In the genomic region with DNA sequence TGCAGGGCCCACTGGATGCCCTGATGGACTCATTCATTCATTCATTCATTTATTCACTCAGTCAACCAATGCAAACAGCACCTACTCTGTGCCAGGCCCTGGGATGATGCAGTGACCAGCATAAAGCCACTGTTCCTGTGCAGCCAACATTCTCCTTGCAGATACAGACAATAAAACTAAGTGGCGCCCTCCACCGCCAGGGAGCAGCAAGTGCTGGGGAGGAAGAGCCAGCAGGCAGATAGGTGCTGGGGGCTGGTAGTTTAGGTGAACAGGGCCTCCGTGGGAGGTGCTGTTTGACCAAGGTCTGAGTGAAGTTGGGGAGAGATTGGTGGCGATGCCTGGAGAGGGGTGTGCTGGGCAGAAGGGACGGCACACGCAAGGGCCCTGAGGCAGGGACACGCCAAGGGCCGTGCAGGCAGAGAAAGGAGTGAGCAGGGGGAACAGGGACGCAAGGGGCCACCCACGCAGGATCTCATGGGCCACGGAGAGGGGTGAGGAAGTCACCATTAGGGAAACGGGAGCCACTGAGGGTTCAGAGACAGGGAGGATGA, we compare ENCODE assay signal across 28 cellular contexts.
DNase-seq lines count a peak whose midpoint lies in the region; ATAC-seq and TF ChIP-seq lines count a peak whose summit lies in the region.
"Had no signal": no experiment of that assay in that cellular context is flagged by ENCODE, and none has a peak within 500 bp of the region (broad histone marks: within the 10 kb centered on the region; RNA-seq: fewer than 3 reads in every experiment).

No MANE protein-coding gene starts in this region.

- no peaks in the 10 kb centered on the region for H3K36me3 ChIP-seq in Caco-2 (ENCODE audit: control insufficient read depth, insufficient read depth, low read length)
- H3K36me3 ChIP-seq: left ventricle myocardium inferior, Peyer's patch, right atrium auricular region, upper lobe of right lung had no signal

- H3K27me3 Mint-ChIP-seq in HFFc6 (ENCODE audit: insufficient read depth) = peaks cover 21% of the 10 kb centered on the region
- H3K27me3 Mint-ChIP-seq in Caco-2 (ENCODE audit: insufficient read depth, unreplicated experiment) = peaks cover 9% of the 10 kb centered on the region

- no peaks in the 10 kb centered on the region for H3K4me1 Mint-ChIP-seq in HFFc6 (ENCODE audit: low read depth)
- no peaks in the 10 kb centered on the region for H3K4me1 Mint-ChIP-seq in Caco-2 (ENCODE audit: low read depth, unreplicated experiment)

- H3K27me3 ChIP-seq in Caco-2 (replicated peaks; ENCODE audit: control insufficient read depth, insufficient read depth, low read length) = no peaks in the 10 kb centered on the region; the same call in 1 of the 2 replicates
- H3K27me3 ChIP-seq: Peyer's patch, right atrium auricular region had no signal

- no peaks in the 10 kb centered on the region for H3K4me1 ChIP-seq in Caco-2
- H3K4me1 ChIP-seq: left ventricle myocardium inferior, Peyer's patch, right atrium auricular region, suprapubic skin, upper lobe of right lung had no signal

- intact Hi-C loops in posterior vena cava (cut with DNase I) (no loop called here), Caco-2 (cut with micrococcal nuclease; ENCODE audit: unreplicated experiment) (no loop called here)

- POLR2A ChIA-PET in Caco-2 (lab: Charles Lee) = no interaction called here

- DNase-seq in DMS 273 (lab: John Stamatoyannopoulos, UW; ENCODE audit: unreplicated experiment) = peak; percentile 11
- DNase-seq in DMS 273 treated with DMSO at 0.1 percent for 48 hours (lab: John Stamatoyannopoulos, UW) = no peak
- DNase-seq in HFFc6 = no peak
- no peak for DNase-seq in choroid plexus epithelial cell (ENCODE audit: low read depth)
- DNase-seq in posterior vena cava (ENCODE audit: low spot score) = peak; percentile 41
- DNase-seq in Caco-2 = no peak
- no peak for DNase-seq in activated effector memory CD4-positive, alpha-beta T cell treated with Interleukin-2 at 50 U/mL for 16 hours
- DNase-seq: activated CD4-positive, alpha-beta T cell treated with anti-CD3 and anti-CD28 coated beads for 4 hours; activated gamma-delta T cell; activated naive CD8-positive, alpha-beta T cell treated with anti-CD3 and anti-CD28 coated beads for 36 hours; anterior cingulate cortex; EL; islet precursor cell; left ventricle myocardium inferior; mesenchymal stem cell; NCI-H1105 treated with DMSO at 0.1 percent for 48 hours; NCI-H2029; NCI-H526 treated with DMSO at 0.1 percent for 48 hours; Peyer's patch; SIG-M5; stimulated activated naive CD4-positive, alpha-beta T cell; upper lobe of right lung had no signal

- H3K9me3 Mint-ChIP-seq in HFFc6 = no peaks in the 10 kb centered on the region
- H3K9me3 Mint-ChIP-seq in Caco-2 (ENCODE audit: unreplicated experiment) = no peaks in the 10 kb centered on the region
- H3K9me3 Mint-ChIP-seq: activated naive CD8-positive, alpha-beta T cell treated with anti-CD3 and anti-CD28 coated beads for 36 hours; T-helper 2 cell treated with Interferon-gamma antibody and Interleukin-4, amounts not matched to agents 5 μg/mL and 100 μg/mL, for 36 hours had no signal

- H3K4me3 Mint-ChIP-seq in HFFc6 = no peak overlapping the region
- no peak overlapping the region for H3K4me3 Mint-ChIP-seq in Caco-2 (ENCODE audit: unreplicated experiment)
- H3K4me3 Mint-ChIP-seq: activated naive CD8-positive, alpha-beta T cell treated with anti-CD3 and anti-CD28 coated beads for 36 hours; T-helper 2 cell treated with Interferon-gamma antibody and Interleukin-4, amounts not matched to agents 5 μg/mL and 100 μg/mL, for 36 hours had no signal

- no peak overlapping the region for H3K27ac Mint-ChIP-seq in HFFc6
- no peak overlapping the region for H3K27ac Mint-ChIP-seq in Caco-2 (ENCODE audit: unreplicated experiment)
- H3K27ac Mint-ChIP-seq: activated naive CD8-positive, alpha-beta T cell treated with anti-CD3 and anti-CD28 coated beads for 36 hours; T-helper 2 cell treated with Interferon-gamma antibody and Interleukin-4, amounts not matched to agents 5 μg/mL and 100 μg/mL, for 36 hours had no signal

- BruUV-seq in Caco-2 (replicated peaks; lab: Mats Ljungman, UMichigan) = no TSS peak

- CTCF ChIA-PET in Caco-2 (lab: Charles Lee) = no interaction called here

- no peaks in the 10 kb centered on the region for H3K9me3 ChIP-seq in Caco-2
- H3K9me3 ChIP-seq: Peyer's patch, right atrium auricular region, suprapubic skin, upper lobe of right lung had no signal

- TF ChIP-seq CTCF in HFFc6 (IDR thresholded peaks at IDR 0.05) (peak; percentile 46), choroid plexus epithelial cell (conservative IDR thresholded peaks at IDR 0.05; ENCODE audit: low read depth, low read length) (peak; percentile 26), Caco-2 (IDR thresholded peaks at IDR 0.05; ENCODE audit: insufficient read depth in 1 of 2, low read depth in 1 of 2, low read length in 1 of 2, severe bottlenecking in 1 of 2, unreplicated experiment in 1 of 2) (no peak)

- H3K4me3 ChIP-seq in choroid plexus epithelial cell (ENCODE audit: low read depth, low read length) (no peak overlapping the region), Caco-2 (ENCODE audit: low read depth, low read length) (no peak overlapping the region)
- H3K4me3 ChIP-seq: coronary artery, left ventricle myocardium inferior, Peyer's patch, right atrium auricular region, smooth muscle cell, suprapubic skin, upper lobe of right lung had no signal

- H3K36me3 Mint-ChIP-seq in HFFc6 (ENCODE audit: low read depth) (no peaks in the 10 kb centered on the region), Caco-2 (ENCODE audit: insufficient read depth, unreplicated experiment) (no peaks in the 10 kb centered on the region)
- H3K36me3 Mint-ChIP-seq: activated naive CD8-positive, alpha-beta T cell treated with anti-CD3 and anti-CD28 coated beads for 36 hours had no signal

- ATAC-seq in HG03571 (IDR thresholded peaks at IDR 0.05; ENCODE audit: unreplicated experiment) = no peak
- ATAC-seq: upper lobe of right lung had no signal

Comparison
In these comparisons a context has a peak if more than half of its experiments do, and no peak if none do; other contexts are left out.
1. DNase-seq: peak in DMS 273 (single experiment) and posterior vena cava (single experiment); none in DMS 273 treated with DMSO at 0.1 percent for 48 hours (single experiment), HFFc6 (single experiment), choroid plexus epithelial cell (single experiment), Caco-2 (0 of 2) and activated effector memory CD4-positive, alpha-beta T cell treated with Interleukin-2 at 50 U/mL for 16 hours (single experiment).
2. CTCF ChIP-seq: peak in HFFc6 (single experiment) and choroid plexus epithelial cell (single experiment); none in Caco-2 (0 of 2).